ENCODE assay signal across 1 cellular context in genomic region chr10:14773551-14774213, GRCh38.
TF ChIP-seq lines count a peak whose summit lies in the region.

No MANE protein-coding gene starts in this region.

TF ChIP-seq in GM23338, 12 proteins besides CTCF, POLR2A, EP300 and RAD21 (continued from another document):
- no peak for TF ChIP-seq ZNF462 (CRISPR knock-in tag; IDR thresholded peaks at IDR 0.05)
- no peak for TF ChIP-seq ETS1 (IDR thresholded peaks at IDR 0.05)
- TF ChIP-seq NANOG (IDR thresholded peaks at IDR 0.05; ENCODE audit: borderline replicate concordance): no peak
- no peak for TF ChIP-seq CREB1 (CRISPR knock-in tag; IDR thresholded peaks at IDR 0.05; ENCODE audit: low read depth)
TF ChIP-seq in GM23338: peak in this region for 0.
